In the genomic region with DNA sequence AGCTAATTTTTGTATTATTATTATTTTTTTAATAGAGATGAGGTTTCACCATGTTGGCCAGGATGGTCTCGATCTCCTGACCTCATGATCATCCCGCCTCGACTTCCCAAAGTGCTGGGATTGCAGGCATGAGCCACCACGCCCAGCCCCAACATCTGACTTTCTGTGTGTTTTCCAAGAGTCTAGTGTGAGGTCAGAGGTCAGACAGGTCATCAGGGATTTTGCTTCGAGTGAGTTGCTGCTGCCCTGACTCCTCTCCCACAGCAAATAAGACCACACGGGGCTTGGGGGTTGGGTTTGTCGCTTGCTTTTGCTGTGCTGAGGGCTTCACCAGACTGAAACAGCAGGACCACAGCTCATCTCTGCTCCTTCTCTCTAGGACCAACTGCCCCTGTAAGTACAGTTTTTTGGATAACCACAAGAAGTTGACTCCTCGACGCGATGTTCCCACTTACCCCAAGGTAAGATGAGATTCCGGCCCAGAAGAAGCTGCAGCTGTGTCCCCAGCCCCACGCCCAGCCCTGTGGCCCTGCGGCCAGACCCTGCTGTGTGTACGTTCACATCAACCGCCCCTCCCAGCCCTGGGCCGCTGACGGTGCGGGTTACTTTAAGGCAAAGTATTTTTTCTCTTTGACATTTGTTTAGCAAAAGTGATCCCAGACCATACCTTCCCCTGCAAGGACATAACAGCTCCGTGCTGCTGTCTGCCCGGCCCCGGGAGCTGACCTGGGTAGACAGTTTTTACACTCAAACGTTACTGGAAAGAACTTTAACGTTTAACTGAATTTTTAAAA, we compare ENCODE assay signal across 22 cellular contexts.
DNase-seq lines count a peak whose midpoint lies in the region; ATAC-seq and TF ChIP-seq lines count a peak whose summit lies in the region.
"Had no signal": no experiment of that assay in that cellular context is flagged by ENCODE, and none has a peak within 500 bp of the region (broad histone marks: within the 10 kb centered on the region; RNA-seq: fewer than 3 reads in every experiment).

No MANE protein-coding gene starts in this region.

- CTCF ChIA-PET in A673 (lab: Charles Lee) = no interaction called here

- peak overlapping the region; percentile 62 for H3K27ac Mint-ChIP-seq in glutamatergic neuron (ENCODE audit: unreplicated experiment)
- H3K27ac Mint-ChIP-seq: CD4-positive, alpha-beta T cell; GM23338 had no signal

- ATAC-seq in upper lobe of right lung = no peak
- no peak for ATAC-seq in GM19395 (IDR thresholded peaks at IDR 0.05; ENCODE audit: unreplicated experiment)
- ATAC-seq: GM23338, PC-3 had no signal

- no peak overlapping the region for H3K4me3 ChIP-seq in upper lobe of right lung
- H3K4me3 ChIP-seq in A673 (ENCODE audit: low read depth, low read length, poor library complexity, severe bottlenecking) = no peak overlapping the region
- H3K4me3 ChIP-seq in adrenal gland = no peak overlapping the region
- H3K4me3 ChIP-seq: GM23338, SJCRH30 had no signal

- TF ChIP-seq CTCF in glutamatergic neuron (IDR thresholded peaks at IDR 0.05; ENCODE audit: partially characterized antibody, unreplicated experiment) (no peak), upper lobe of right lung (IDR thresholded peaks at IDR 0.05) (no peak), A673 (conservative IDR thresholded peaks at IDR 0.05; ENCODE audit: low read depth, low read length) (no peak), adrenal gland (IDR thresholded peaks at IDR 0.05) (no peak)

- intact Hi-C loops in posterior vena cava (cut with DNase I) (loop anchor here in 1 of 2 donors (10.0 kb wide), 1 partner anchor 56 kb away; no protein-coding TSS in a partner anchor), upper lobe of right lung (cut with DNase I) (no loop called here), A673 (cut with micrococcal nuclease; ENCODE audit: unreplicated experiment) (no loop called here), adrenal gland (cut with DNase I) (no loop called here)

- H3K36me3 ChIP-seq in upper lobe of right lung = no peaks in the 10 kb centered on the region
- no peaks in the 10 kb centered on the region for H3K36me3 ChIP-seq in A673 (ENCODE audit: insufficient read depth, low read length, poor library complexity, severe bottlenecking)
- no peaks in the 10 kb centered on the region for H3K36me3 ChIP-seq in adrenal gland (replicated peaks in 1 of 2)
- H3K36me3 ChIP-seq: BE2C, SJCRH30 had no signal

- H3K9me3 ChIP-seq in upper lobe of right lung = no peaks in the 10 kb centered on the region
- no peaks in the 10 kb centered on the region for H3K9me3 ChIP-seq in A673 (ENCODE audit: low read depth, low read length, poor library complexity, severe bottlenecking)
- H3K9me3 ChIP-seq in adrenal gland (replicated peaks in 1 of 3) = no peaks in the 10 kb centered on the region
- H3K9me3 ChIP-seq: BE2C, SJCRH30 had no signal

- H3K27me3 Mint-ChIP-seq in glutamatergic neuron (ENCODE audit: unreplicated experiment) = peaks cover 4% of the 10 kb centered on the region
- H3K27me3 Mint-ChIP-seq: CD4-positive, alpha-beta T cell had no signal

- WGBS in adrenal gland, 4 donors = 89 to 92% (median 90%) methylated on average over 23 of the region's 23 CpGs

- peaks cover 4% of the 10 kb centered on the region for H3K9me3 Mint-ChIP-seq in glutamatergic neuron (ENCODE audit: unreplicated experiment)
- H3K9me3 Mint-ChIP-seq: CD4-positive, alpha-beta T cell; GM23338 had no signal

- no peak overlapping the region for H3K4me3 Mint-ChIP-seq in glutamatergic neuron (ENCODE audit: unreplicated experiment)
- H3K4me3 Mint-ChIP-seq: CD4-positive, alpha-beta T cell; GM23338 had no signal

- no TSS peak for BruUV-seq in A673 (replicated peaks; lab: Mats Ljungman, UMichigan)

- POLR2A ChIA-PET in A673 (lab: Charles Lee; ENCODE audit: low non-redundant PET) = no interaction called here

- H3K4me1 Mint-ChIP-seq in glutamatergic neuron (ENCODE audit: low read depth, unreplicated experiment) = peaks cover 52% of the 10 kb centered on the region

- H3K27me3 ChIP-seq in upper lobe of right lung = no peaks in the 10 kb centered on the region
- H3K27me3 ChIP-seq in A673 (replicated peaks; ENCODE audit: insufficient read depth, low read depth, low read length, poor library complexity) = no peaks in the 10 kb centered on the region
- H3K27me3 ChIP-seq in adrenal gland = no peaks in the 10 kb centered on the region
- H3K27me3 ChIP-seq: BE2C, SJCRH30 had no signal

- H3K27ac ChIP-seq in upper lobe of right lung (no peak overlapping the region), A673 (ENCODE audit: low read depth, low read length, poor library complexity, severe bottlenecking) (no peak overlapping the region), adrenal gland (no peak overlapping the region)
- H3K27ac ChIP-seq: KMS-11, SJCRH30 had no signal

- no peak for TF ChIP-seq POLR2A in adrenal gland (IDR thresholded peaks at IDR 0.05)

- peaks cover 4% of the 10 kb centered on the region for H3K36me3 Mint-ChIP-seq in glutamatergic neuron (ENCODE audit: unreplicated experiment)

- peak; percentile 47 for DNase-seq in activated effector memory CD4-positive, alpha-beta T cell treated with anti-CD3 and anti-CD28 coated beads, Interleukin-2, amount 50 U/mL, for 16 hours
- DNase-seq in activated effector memory CD4-positive, alpha-beta T cell treated with Interleukin-2 at 50 U/mL for 16 hours = no peak
- no peak for DNase-seq in glutamatergic neuron
- peak; percentile 68 for DNase-seq in posterior vena cava (ENCODE audit: low spot score)
- peak; percentile 56 for DNase-seq in upper lobe of right lung
- DNase-seq in A673 (ENCODE audit: low spot score) = no peak
- DNase-seq in adrenal gland = no peak
- DNase-seq: 8988T; BE2C; CD4-positive, alpha-beta T cell; DMS153; GF-D8; MV-4-11; NCI-H187; NCI-H2107; NCI-H510A treated with DMSO at 0.1 percent for 48 hours; NCI-H774; PC-3; SJCRH30 had no signal

- H3K4me1 ChIP-seq in upper lobe of right lung = peaks cover 5% of the 10 kb centered on the region
- H3K4me1 ChIP-seq in A673 (ENCODE audit: insufficient read depth, low read length, poor library complexity, severe bottlenecking) = no peaks in the 10 kb centered on the region
- no peaks in the 10 kb centered on the region for H3K4me1 ChIP-seq in adrenal gland (replicated peaks in 1 of 2)

Comparison
In these comparisons a context has a peak if more than half of its experiments do, and no peak if none do; other contexts are left out.
1. DNase-seq: peak in activated effector memory CD4-positive, alpha-beta T cell treated with anti-CD3 and anti-CD28 coated beads, Interleukin-2, amount 50 U/mL, for 16 hours (single experiment), posterior vena cava (single experiment) and upper lobe of right lung (single experiment); none in activated effector memory CD4-positive, alpha-beta T cell treated with Interleukin-2 at 50 U/mL for 16 hours (single experiment), glutamatergic neuron (single experiment), A673 (single experiment) and adrenal gland (0 of 7).